Comparison of ENCODE assay signal across 1 cellular context in genomic region chr16:68237243-68238028, GRCh38.
TF ChIP-seq lines count a peak whose summit lies in the region.

No MANE protein-coding gene starts in this region.

TF ChIP-seq in HepG2, 621 proteins besides CTCF, POLR2A, EP300 and RAD21 (continued from another document and continues in another):
- peak; percentile 91 for TF ChIP-seq ARID4A (CRISPR knock-in tag; IDR thresholded peaks at IDR 0.05; ENCODE audit: borderline replicate concordance)
- TF ChIP-seq AKAP8 (CRISPR knock-in tag; IDR thresholded peaks at IDR 0.05), result peak; percentile 96
- peak; percentile 50; the same call in 1 of the 2 replicates for TF ChIP-seq NCOR1 (IDR thresholded peaks at IDR 0.05; ENCODE audit: borderline replicate concordance, low read length)
- no peak; the same call in 1 of the 2 replicates for TF ChIP-seq JUN (CRISPR knock-in tag; IDR thresholded peaks at IDR 0.05)
- no peak for TF ChIP-seq ZNF510 (CRISPR knock-in tag; IDR thresholded peaks at IDR 0.05; ENCODE audit: low read depth)
- TF ChIP-seq ATM (IDR thresholded peaks at IDR 0.05; ENCODE audit: borderline replicate concordance), result no peak
- TF ChIP-seq ASH2L (IDR thresholded peaks at IDR 0.05; ENCODE audit: insufficient read length, low read depth, low read length), result peak; percentile 62
- TF ChIP-seq ZNF577 (CRISPR knock-in tag; IDR thresholded peaks at IDR 0.05; ENCODE audit: borderline replicate concordance, low read depth), result no peak
- peak; percentile 81 for TF ChIP-seq ZBTB20 (CRISPR knock-in tag; IDR thresholded peaks at IDR 0.05; ENCODE audit: borderline replicate concordance, low read depth)
- TF ChIP-seq CEBPZ (IDR thresholded peaks at IDR 0.05; ENCODE audit: low read length), result no peak
- no peak for TF ChIP-seq ZSCAN5A (CRISPR knock-in tag; IDR thresholded peaks at IDR 0.05; ENCODE audit: borderline replicate concordance)
- no peak for TF ChIP-seq ZNF775 (CRISPR knock-in tag; IDR thresholded peaks at IDR 0.05; ENCODE audit: borderline replicate concordance)
- peak; percentile 96 for TF ChIP-seq HDAC2 (CRISPR knock-in tag; IDR thresholded peaks at IDR 0.05)
- peak; percentile 90 for TF ChIP-seq SALL2 (CRISPR knock-in tag; IDR thresholded peaks at IDR 0.05)
- no peak for TF ChIP-seq RARG (CRISPR knock-in tag; IDR thresholded peaks at IDR 0.05; ENCODE audit: low read depth)
- TF ChIP-seq AKNA (CRISPR knock-in tag; IDR thresholded peaks at IDR 0.05; ENCODE audit: borderline replicate concordance), result no peak
- peak; percentile 77 for TF ChIP-seq HOXA3 (CRISPR knock-in tag; IDR thresholded peaks at IDR 0.05)
- TF ChIP-seq SKIL (CRISPR knock-in tag; IDR thresholded peaks at IDR 0.05; ENCODE audit: borderline replicate concordance), result peak; percentile 87; the same call in 1 of the 2 replicates
- no peak for TF ChIP-seq HNF1A (IDR thresholded peaks at IDR 0.05; ENCODE audit: low read depth)
- peak; percentile 80; the same call in 1 of the 2 replicates for TF ChIP-seq HNF1A (CRISPR knock-in tag; IDR thresholded peaks at IDR 0.05; ENCODE audit: borderline replicate concordance)
- no peak for TF ChIP-seq HMGA1 (CRISPR knock-in tag; conservative IDR thresholded peaks at IDR 0.05)
- TF ChIP-seq MEIS1 (CRISPR knock-in tag; IDR thresholded peaks at IDR 0.05; ENCODE audit: borderline replicate concordance), result peak; percentile 72; the same call in 1 of the 2 replicates
- no peak; the same call in 1 of the 2 replicates for TF ChIP-seq ZNF362 (CRISPR knock-in tag; IDR thresholded peaks at IDR 0.05; ENCODE audit: borderline replicate concordance)
- TF ChIP-seq EED (CRISPR knock-in tag; IDR thresholded peaks at IDR 0.05), result no peak; the same call in 1 of the 2 replicates
- no peak for TF ChIP-seq ZFAT (CRISPR knock-in tag; conservative IDR thresholded peaks at IDR 0.05)
- peak; percentile 83 for TF ChIP-seq ZNF878 (CRISPR knock-in tag; IDR thresholded peaks at IDR 0.05)
- no peak for TF ChIP-seq USF2 (IDR thresholded peaks at IDR 0.05; ENCODE audit: low read depth, low read length)
- no peak for TF ChIP-seq USF2 (CRISPR knock-in tag; IDR thresholded peaks at IDR 0.05; ENCODE audit: borderline replicate concordance)
- no peak for TF ChIP-seq ZNF7 (CRISPR knock-in tag; IDR thresholded peaks at IDR 0.05)
- 0 out of 2 replicates have a peak, but pooled peaks have one; percentile 48 for TF ChIP-seq NFIB (CRISPR knock-in tag; IDR thresholded peaks at IDR 0.05; ENCODE audit: borderline replicate concordance)
